ENCODE assay signal across 1 cellular context in the genomic region with DNA sequence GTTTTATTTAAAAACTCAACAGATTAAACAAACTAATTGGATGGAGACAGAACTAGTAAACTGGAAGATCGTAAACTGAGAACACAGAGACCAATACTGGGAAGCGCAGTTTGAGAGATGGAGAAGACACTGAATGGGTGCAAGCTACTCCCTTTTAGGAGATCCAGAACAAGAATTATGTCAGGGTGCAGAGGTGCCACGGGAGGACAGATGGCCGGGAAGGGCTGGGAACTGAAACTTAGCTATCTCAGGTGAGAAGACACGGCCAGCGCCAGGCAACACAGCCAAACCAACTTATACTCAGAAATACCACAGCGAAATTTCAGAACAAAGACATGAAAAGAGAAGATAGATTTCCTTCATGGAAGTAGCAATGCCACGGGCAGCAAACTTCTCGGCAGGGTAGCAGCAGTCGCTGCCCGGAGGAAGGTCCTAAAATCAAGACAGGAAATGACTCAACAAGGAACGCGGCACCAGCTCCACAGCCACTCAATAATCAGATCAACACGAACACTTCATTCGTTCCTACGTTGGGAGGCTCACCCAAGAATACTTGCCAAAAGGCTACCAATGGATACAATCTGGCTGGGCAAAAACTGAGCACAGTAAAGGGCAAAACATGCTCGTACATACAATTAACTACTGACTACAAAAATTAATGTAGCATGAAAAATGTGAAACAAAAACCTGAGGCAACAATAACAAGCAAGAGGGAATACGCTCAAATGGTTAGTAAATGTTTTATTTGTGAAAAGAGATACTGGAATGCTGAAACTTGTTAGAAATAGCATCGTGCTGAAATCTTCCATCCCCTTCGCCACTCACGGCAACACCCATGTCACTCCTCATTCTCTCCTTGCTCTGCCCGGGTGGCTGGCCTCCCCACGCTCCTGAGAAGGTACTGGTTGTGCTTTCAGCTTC.
A peak's percentile ranks its signal among the peaks of the same experiment; 100 is the strongest.
TF ChIP-seq lines count a peak whose summit lies in the region.

No MANE protein-coding gene starts in this region.

TF ChIP-seq in HEK293, 187 proteins besides CTCF, POLR2A, EP300 and RAD21 (continued from another document):
- TF ChIP-seq INSM2 (tag by site-specific recombination; IDR thresholded peaks at IDR 0.05) (peak; percentile 77), REPIN1 (tag by site-specific recombination; IDR thresholded peaks at IDR 0.05; ENCODE audit: low read depth) (no peak), ZNF274 (IDR thresholded peaks at IDR 0.05; ENCODE audit: low read length) (no peak), ZNF274 (tag by site-specific recombination; IDR thresholded peaks at IDR 0.05; ENCODE audit: borderline replicate concordance) (no peak), SP3 (tag by site-specific recombination; IDR thresholded peaks at IDR 0.05) (peak; percentile 42; the same call in 1 of the 2 replicates), ZBTB20 (tag by site-specific recombination; IDR thresholded peaks at IDR 0.05) (no peak), SP7 (tag by site-specific recombination; IDR thresholded peaks at IDR 0.05) (peak; percentile 85), ZNF391 (tag by site-specific recombination; IDR thresholded peaks at IDR 0.05; ENCODE audit: borderline replicate concordance, low read depth) (no peak), SCRT2 (tag by site-specific recombination; IDR thresholded peaks at IDR 0.05) (no peak), ZNF529 (tag by site-specific recombination; IDR thresholded peaks at IDR 0.05; ENCODE audit: insufficient replicate concordance) (no peak), ZNF76 (tag by site-specific recombination; IDR thresholded peaks at IDR 0.05; ENCODE audit: borderline replicate concordance, low read depth) (0 out of 2 replicates have a peak, but pooled peaks have one; percentile 22), ELK4 (IDR thresholded peaks at IDR 0.05; ENCODE audit: borderline replicate concordance, low read depth, low read length) (no peak), ZNF658 (tag by site-specific recombination; IDR thresholded peaks at IDR 0.05) (no peak), KLF16 (tag by site-specific recombination; IDR thresholded peaks at IDR 0.05) (no peak), ZNF514 (tag by site-specific recombination; IDR thresholded peaks at IDR 0.05) (no peak), ZNF169 (tag by site-specific recombination; IDR thresholded peaks at IDR 0.05) (no peak), MZF1 (tag by site-specific recombination; IDR thresholded peaks at IDR 0.05; ENCODE audit: borderline replicate concordance) (no peak), ZNF248 (tag by site-specific recombination; IDR thresholded peaks at IDR 0.05) (no peak), KLF1 (tag by site-specific recombination; IDR thresholded peaks at IDR 0.05) (no peak; the same call in 1 of the 2 replicates), ZNF585B (tag by site-specific recombination; IDR thresholded peaks at IDR 0.05) (no peak)
- TF ChIP-seq, protein P1, sequence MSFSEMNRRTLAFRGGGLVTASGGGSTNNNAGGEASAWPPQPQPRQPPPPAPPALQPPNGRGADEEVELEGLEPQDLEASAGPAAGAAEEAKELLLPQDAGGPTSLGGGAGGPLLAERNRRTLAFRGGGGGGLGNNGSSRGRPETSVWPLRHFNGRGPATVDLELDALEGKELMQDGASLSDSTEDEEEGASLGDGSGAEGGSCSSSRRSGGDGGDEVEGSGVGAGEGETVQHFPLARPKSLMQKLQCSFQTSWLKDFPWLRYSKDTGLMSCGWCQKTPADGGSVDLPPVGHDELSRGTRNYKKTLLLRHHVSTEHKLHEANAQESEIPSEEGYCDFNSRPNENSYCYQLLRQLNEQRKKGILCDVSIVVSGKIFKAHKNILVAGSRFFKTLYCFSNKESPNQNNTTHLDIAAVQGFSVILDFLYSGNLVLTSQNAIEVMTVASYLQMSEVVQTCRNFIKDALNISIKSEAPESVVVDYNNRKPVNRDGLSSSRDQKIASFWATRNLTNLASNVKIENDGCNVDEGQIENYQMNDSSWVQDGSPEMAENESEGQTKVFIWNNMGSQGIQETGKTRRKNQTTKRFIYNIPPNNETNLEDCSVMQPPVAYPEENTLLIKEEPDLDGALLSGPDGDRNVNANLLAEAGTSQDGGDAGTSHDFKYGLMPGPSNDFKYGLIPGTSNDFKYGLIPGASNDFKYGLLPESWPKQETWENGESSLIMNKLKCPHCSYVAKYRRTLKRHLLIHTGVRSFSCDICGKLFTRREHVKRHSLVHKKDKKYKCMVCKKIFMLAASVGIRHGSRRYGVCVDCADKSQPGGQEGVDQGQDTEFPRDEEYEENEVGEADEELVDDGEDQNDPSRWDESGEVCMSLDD (tag by site-specific recombination; IDR thresholded peaks at IDR 0.05) = no peak
